In the genomic region with DNA sequence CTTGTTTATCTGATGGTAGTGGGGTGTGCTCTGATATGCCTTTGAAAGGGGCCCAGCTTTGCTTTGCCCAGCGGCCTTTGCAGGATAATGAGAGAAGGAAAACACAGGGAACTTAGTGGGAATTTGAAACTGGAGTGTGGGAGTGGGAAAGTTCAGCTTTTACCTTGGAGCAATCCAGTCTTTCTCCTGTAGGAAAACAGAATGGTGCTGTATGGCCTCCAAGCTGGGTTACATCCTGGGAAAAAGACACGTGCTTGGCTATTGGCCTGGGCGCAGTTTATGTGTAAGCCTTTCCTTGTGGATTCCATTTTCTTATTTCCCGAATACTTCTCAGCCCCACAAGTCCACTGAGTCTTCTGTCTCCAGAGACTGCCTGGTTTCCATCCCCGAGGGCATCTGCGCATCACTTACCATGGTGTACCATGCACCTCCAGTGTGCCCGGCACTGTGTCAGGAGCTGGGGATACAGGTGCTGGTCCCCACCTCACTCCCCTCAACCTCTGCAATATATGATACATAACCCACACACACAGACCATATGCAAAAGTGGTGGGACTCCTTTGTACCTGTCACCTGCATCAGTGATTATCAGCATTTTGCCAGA, we compare ENCODE assay signal across 10 cellular contexts. TPM values are rescaled to one million over a fixed set of nuclear protein-coding genes. Genes with fewer than 3 reads are reported as not detected.
A peak's percentile ranks its signal among the peaks of the same experiment; 100 is the strongest.
DNase-seq lines count a peak whose midpoint lies in the region; ATAC-seq and TF ChIP-seq lines count a peak whose summit lies in the region.
"Had no signal": no experiment of that assay in that cellular context is flagged by ENCODE, and none has a peak within 500 bp of the region (broad histone marks: within the 10 kb centered on the region; RNA-seq: fewer than 3 reads in every experiment).

No MANE protein-coding gene starts in this region.

- H3K27me3 ChIP-seq in foreskin keratinocyte: no peaks in the 10 kb centered on the region
- no peaks in the 10 kb centered on the region for H3K27me3 ChIP-seq in parathyroid adenoma (ENCODE audit: control insufficient read depth, insufficient read depth, low read length)

- DNase-seq in OCI-M1 (lab: John Stamatoyannopoulos, UW) (peak; percentile 20), foreskin keratinocyte (no peak), SIG-M5 treated with dmso at 0.1 percent for 504 hours (lab: John Stamatoyannopoulos, UW; ENCODE audit: unreplicated experiment) (no peak)
- DNase-seq in activated T-cell treated with anti-CD3 and anti-CD28 coated beads, Interleukin-2, amount 50 U/mL, for 1 hour: no peak
- no peak for DNase-seq in activated effector memory CD4-positive, alpha-beta T cell treated with Interleukin-2 at 50 U/mL for 16 hours
- DNase-seq: cortex of kidney, NCI-H187 had no signal

- H3K36me3 ChIP-seq in parathyroid adenoma (ENCODE audit: control insufficient read depth, insufficient read depth, low read length): no peaks in the 10 kb centered on the region

- TF ChIP-seq CTCF in 22Rv1 (IDR thresholded peaks at IDR 0.05) (no peak), foreskin keratinocyte (conservative IDR thresholded peaks at IDR 0.05) (no peak), parathyroid adenoma (IDR thresholded peaks at IDR 0.05) (no peak)

- H3K27ac ChIP-seq in 22Rv1 (peak overlapping the region; percentile 10; the same call in 1 of the 2 replicates), foreskin keratinocyte (peak overlapping the region; percentile 4), parathyroid adenoma (peak overlapping the region; percentile 100)

- peak overlapping the region; percentile 48 for H3K4me2 ChIP-seq in parathyroid adenoma (ENCODE audit: low read length)

- no peaks in the 10 kb centered on the region for H3K9me3 ChIP-seq in parathyroid adenoma (ENCODE audit: control insufficient read depth, low read length)

- no peak overlapping the region for H2AFZ ChIP-seq in parathyroid adenoma

- peaks cover 67% of the 10 kb centered on the region for H3K79me2 ChIP-seq in parathyroid adenoma

- H3K9ac ChIP-seq in parathyroid adenoma: no peak overlapping the region

- ATAC-seq in foreskin keratinocyte: no peak
- no peak for ATAC-seq in HG03342 (IDR thresholded peaks at IDR 0.05; ENCODE audit: unreplicated experiment)

- H3K4me1 ChIP-seq in foreskin keratinocyte (peaks cover 35% of the 10 kb centered on the region), parathyroid adenoma (peaks cover 96% of the 10 kb centered on the region)

- H3K4me3 ChIP-seq in parathyroid adenoma (ENCODE audit: low read depth, low read length): no peak overlapping the region

RNA-seq across cellular contexts. Expression of gene ACTN4, which starts 31.5 kb away (rescaled TPM):
- 499 and 534 TPM in 2 replicates for total RNA-seq in foreskin keratinocyte
- polyA plus RNA-seq in foreskin keratinocyte: 532 and 546 TPM in 2 replicates

Comparison
In these comparisons a context has a peak if more than half of its experiments do, and no peak if none do; other contexts are left out.
1. H3K27ac ChIP-seq: peak in every context shown above with its lines; median percentile 100 in parathyroid adenoma; 10 in 22Rv1; 4 in foreskin keratinocyte.